In genomic region chrX:43958529-43958928, GRCh38 we compare ENCODE assay signal across 8 cellular contexts. TPM values are rescaled to one million over a fixed set of nuclear protein-coding genes. Genes with fewer than 3 reads are reported as not detected.
A peak's percentile ranks its signal among the peaks of the same experiment; 100 is the strongest.
DNase-seq lines count a peak whose midpoint lies in the region; ATAC-seq and TF ChIP-seq lines count a peak whose summit lies in the region.

No MANE protein-coding gene starts in this region.

- ATAC-seq in HG03342 (IDR thresholded peaks at IDR 0.05; ENCODE audit: unreplicated experiment) (peak; percentile 64), psoas muscle (peak; percentile 62 to 83 (median 66))
- ATAC-seq in activated CD8-positive, alpha-beta T cell treated with anti-CD3 and anti-CD28 coated beads, Interleukin-2, amount 10 ng/mL, durations not matched to agents 7 days and 5 days = peak; percentile 47

- no peak overlapping the region for H3K4me3 Mint-ChIP-seq in activated CD8-positive, alpha-beta T cell treated with anti-CD3 and anti-CD28 coated beads, Interleukin-2, amount 10 ng/mL, durations not matched to agents 7 days and 5 days

- H3K4me1 Mint-ChIP-seq in activated CD8-positive, alpha-beta T cell treated with anti-CD3 and anti-CD28 coated beads, Interleukin-2, amount 10 ng/mL, durations not matched to agents 7 days and 5 days (ENCODE audit: low read depth) = peaks cover 2% of the 10 kb centered on the region

- H3K4me1 ChIP-seq in psoas muscle = no peaks in the 10 kb centered on the region

- H3K4me3 ChIP-seq in AG04449 (ENCODE audit: low read depth, low read length) (no peak overlapping the region), psoas muscle (no peak overlapping the region)

- peaks cover 9% of the 10 kb centered on the region for H3K9me3 ChIP-seq in psoas muscle

- peaks cover 0 to 11% (median 0%) of the 10 kb centered on the region in 3 donors for H3K27me3 ChIP-seq in psoas muscle (ENCODE audit: insufficient read depth in 3 of 3, low read length in 2 of 3)

- POLR2A ChIA-PET in AG04449 (lab: Yijun Ruan, JAX) = no interaction called here
- POLR2A ChIA-PET in activated CD8-positive, alpha-beta T cell treated with anti-CD3 and anti-CD28 coated beads, Interleukin-2, amount 10 ng/mL, durations not matched to agents 7 days and 5 days (lab: Charles Lee) = interaction anchor here (0.9 kb wide), 1 partner anchor 914 kb away, joined by 3 read pairs; the partner anchor contains the start of gene KDM6A

- CTCF ChIA-PET in AG04449 (lab: Yijun Ruan, JAX) = interaction anchor here (0.8 to 6.3 kb wide), 20 partner anchors 8 to 1229 kb away, joined by 3 to 137 read pairs (median 4); no protein-coding TSS in a partner anchor
- CTCF ChIA-PET in activated CD8-positive, alpha-beta T cell treated with anti-CD3 and anti-CD28 coated beads, Interleukin-2, amount 10 ng/mL, durations not matched to agents 7 days and 5 days (lab: Charles Lee) = interaction anchor here (0.7 to 3.1 kb wide), 10 partner anchors 18 to 1111 kb away, joined by 3 to 38 read pairs (median 4); partner anchors contain the start of gene FUNDC1

- TF ChIP-seq CTCF in AG04449 (IDR thresholded peaks at IDR 0.05; ENCODE audit: insufficient read depth, low read length, missing control alignments) (peak; percentile 53), GM10266 (IDR thresholded peaks at IDR 0.05; ENCODE audit: control insufficient read depth, insufficient read depth, low read depth, missing control alignments) (peak; percentile 36), psoas muscle (IDR thresholded peaks at IDR 0.05) (peak; percentile 72)

- DNase-seq in AG04449 (ENCODE audit: low read depth, low spot score) (peak; percentile 46), GM10266 (ENCODE audit: extremely low spot score) (peak; percentile 5), NCI-H446 treated with DMSO at 0.1 percent for 48 hours (lab: John Stamatoyannopoulos, UW) (peak; percentile 87), glomerular visceral epithelial cell (ENCODE audit: extremely low spot score) (peak; percentile 77), psoas muscle (no peak), T-helper 9 cell (no peak)
- peak; percentile 28 for DNase-seq in activated CD8-positive, alpha-beta T cell treated with anti-CD3 and anti-CD28 coated beads, Interleukin-2, amount 10 ng/mL, durations not matched to agents 7 days and 5 days

- H3K36me3 Mint-ChIP-seq in activated CD8-positive, alpha-beta T cell treated with anti-CD3 and anti-CD28 coated beads, Interleukin-2, amount 10 ng/mL, durations not matched to agents 7 days and 5 days (ENCODE audit: low read depth) = no peaks in the 10 kb centered on the region

- intact Hi-C loops in psoas muscle (cut with DNase I) = loop anchor here (5.0 to 10.0 kb wide), 4 partner anchors 69 to 1236 kb away; no protein-coding TSS in a partner anchor

- WGBS in psoas muscle, 3 donors = 1 to 3% (median 2%) methylated on average over 6 of the region's 6 CpGs

- H3K9me3 Mint-ChIP-seq in activated CD8-positive, alpha-beta T cell treated with anti-CD3 and anti-CD28 coated beads, Interleukin-2, amount 10 ng/mL, durations not matched to agents 7 days and 5 days (ENCODE audit: insufficient read depth) = no peaks in the 10 kb centered on the region

- H3K36me3 ChIP-seq in psoas muscle (ENCODE audit: insufficient read depth in 1 of 2, low read depth in 1 of 2) = no peaks in the 10 kb centered on the region

- no peak overlapping the region for H3K27ac ChIP-seq in psoas muscle

- H3K27ac Mint-ChIP-seq in activated CD8-positive, alpha-beta T cell treated with anti-CD3 and anti-CD28 coated beads, Interleukin-2, amount 10 ng/mL, durations not matched to agents 7 days and 5 days = no peak overlapping the region

- no peaks in the 10 kb centered on the region for H3K27me3 Mint-ChIP-seq in activated CD8-positive, alpha-beta T cell treated with anti-CD3 and anti-CD28 coated beads, Interleukin-2, amount 10 ng/mL, durations not matched to agents 7 days and 5 days (ENCODE audit: low read depth)

RNA-seq across cellular contexts. Expression of gene NDP, which starts 14.7 kb away (rescaled TPM):
- not detected for total RNA-seq in activated CD8-positive, alpha-beta T cell treated with anti-CD3 and anti-CD28 coated beads, Interleukin-2, amount 10 ng/mL, durations not matched to agents 7 days and 5 days
- total RNA-seq in psoas muscle = under 1 TPM in 1 of 4 donors, not detected in 3; 0.21 TPM
- under 1 TPM in 1 of 3 donors, not detected in 2; 0.01 TPM for polyA plus RNA-seq in psoas muscle

Comparison
In these comparisons a context has a peak if more than half of its experiments do, and no peak if none do; other contexts are left out.
1. DNase-seq: peak in AG04449 (single experiment), GM10266 (single experiment), NCI-H446 treated with DMSO at 0.1 percent for 48 hours (single experiment), activated CD8-positive, alpha-beta T cell treated with anti-CD3 and anti-CD28 coated beads, Interleukin-2, amount 10 ng/mL, durations not matched to agents 7 days and 5 days (single experiment) and glomerular visceral epithelial cell (single experiment); none in psoas muscle (0 of 2) and T-helper 9 cell (single experiment).
2. Peak in every context shown above with its lines, with median percentiles within 50 percentile points of each other: CTCF ChIP-seq and ATAC-seq.